In the genomic region with DNA sequence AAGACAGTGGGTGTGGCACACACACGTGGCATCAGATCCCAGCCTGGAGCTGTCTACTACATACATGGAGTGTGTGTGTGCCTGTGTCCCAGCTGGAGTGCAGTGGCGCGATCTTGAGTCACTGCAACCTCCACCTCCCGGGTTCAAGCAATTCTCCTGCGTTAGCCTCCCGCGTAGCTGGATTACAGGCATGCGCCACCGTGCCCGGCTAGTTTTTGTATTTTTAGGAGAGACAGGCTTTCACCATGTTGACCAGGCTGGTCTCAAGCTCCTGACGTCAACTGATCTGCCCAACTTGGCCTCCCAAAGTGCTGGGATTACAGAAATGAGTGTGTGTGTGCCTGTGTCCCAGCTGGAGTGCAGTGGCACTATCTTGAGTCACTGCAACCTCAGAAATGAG, we compare ENCODE assay signal across 21 cellular contexts.
"Had no signal": no experiment of that assay in that cellular context is flagged by ENCODE, and none has a peak within 500 bp of the region (broad histone marks: within the 10 kb centered on the region; RNA-seq: fewer than 3 reads in every experiment).

No MANE protein-coding gene starts in this region.

- H3K27ac ChIP-seq: HL-60, KMS-11, RWPE1 had no signal

- ATAC-seq: K562 had no signal

- DNase-seq: Kasumi-1, MV-4-11, NCI-H1048, NCI-H1105, NCI-H1417, NCI-H1436 treated with DMSO at 0.1 percent for 48 hours, NCI-H1694 treated with DMSO at 0.1 percent for 48 hours, NCI-H1930, NCI-H2081, NCI-H2107, NCI-H2227 treated with DMSO at 0.1 percent for 48 hours, NCI-H524 treated with DMSO at 0.1 percent for 48 hours, NCI-H69, NCI-H774, SHP77, SK-N-SH had no signal

- H3K4me3 ChIP-seq: K562 had no signal

- H3K27ac Mint-ChIP-seq: IgD-negative memory B cell had no signal

- H3K9me3 ChIP-seq: SK-N-SH had no signal

- H3K4me3 Mint-ChIP-seq: IgD-negative memory B cell had no signal
